ENCODE assay signal across 8 cellular contexts in genomic region chr13:96053003-96053703, GRCh38. TPM values are rescaled to one million over a fixed set of nuclear protein-coding genes. Genes with fewer than 3 reads are reported as not detected.
A peak's percentile ranks its signal among the peaks of the same experiment; 100 is the strongest.
DNase-seq lines count a peak whose midpoint lies in the region; ATAC-seq and TF ChIP-seq lines count a peak whose summit lies in the region.

TSS of gene UGGT2 (minus strand) at chr13:96053401. CDS start at chr13:96053312, 89 bp downstream.

- H3K4me3 Mint-ChIP-seq in naive thymus-derived CD8-positive, alpha-beta T cell, result peak within 1 kb of the TSS in 8 of 10 donors; percentile 43 to 70 (median 64)

- ATAC-seq in GM19035 (IDR thresholded peaks at IDR 0.05; ENCODE audit: unreplicated experiment) (peak; percentile 96), HG03135 (IDR thresholded peaks at IDR 0.05; ENCODE audit: unreplicated experiment) (peak; percentile 96)
- ATAC-seq in naive thymus-derived CD8-positive, alpha-beta T cell, result no peak

- no peaks in the 10 kb centered on the region for H3K36me3 ChIP-seq in uterus

- no peaks in the 10 kb centered on the region for H3K4me1 ChIP-seq in uterus

- H3K4me3 ChIP-seq in foreskin fibroblast (ENCODE audit: low read depth in 1 of 2, low read length in 2 of 2), result peak within 1 kb of the TSS; percentile 90 to 100
- H3K4me3 ChIP-seq in uterus, result peak within 1 kb of the TSS; percentile 65 to 85

- TF ChIP-seq CTCF in foreskin fibroblast (IDR thresholded peaks at IDR 0.05; ENCODE audit: low read depth, low read length) (no peak), uterus (IDR thresholded peaks at IDR 0.05) (peak in 2 of 4 experiments; percentile 18 to 28)

- intact Hi-C loops in uterus (cut with DNase I; ENCODE audit: low total_unique reads), result no loop called here

- peak; percentile 83 to 85 for TF ChIP-seq POLR2A in uterus (IDR thresholded peaks at IDR 0.05)

- peak within 1 kb of the TSS; percentile 82 to 87 for H3K27ac ChIP-seq in uterus

- H3K27me3 ChIP-seq in uterus, result no peaks in the 10 kb centered on the region

- no peaks in the 10 kb centered on the region for H3K9me3 ChIP-seq in uterus

- H3K9me3 Mint-ChIP-seq in naive thymus-derived CD8-positive, alpha-beta T cell, result peaks cover 1 to 49% (median 12%) of the 10 kb centered on the region in 9 donors

- DNase-seq in COR-L47 (lab: John Stamatoyannopoulos, UW), result peak; percentile 93
- peak; percentile 76 for DNase-seq in NCI-H2196 (lab: John Stamatoyannopoulos, UW; ENCODE audit: unreplicated experiment)
- DNase-seq in activated CD4-positive, alpha-beta T cell treated with anti-CD3 and anti-CD28 coated beads, Interleukin-2, amount 50 U/mL, for 1 hour, result peak; percentile 2
- DNase-seq in foreskin fibroblast, result peak; percentile 95 to 99
- peak in 1 of 10 donors; percentile 3 for DNase-seq in naive thymus-derived CD8-positive, alpha-beta T cell
- DNase-seq in uterus, result peak; percentile 93 to 95

- peaks cover 0 to 11% (median 0%) of the 10 kb centered on the region in 3 donors for H3K36me3 Mint-ChIP-seq in naive thymus-derived CD8-positive, alpha-beta T cell

- peaks cover 4 to 12% (median 8%) of the 10 kb centered on the region in 4 donors for H3K4me1 Mint-ChIP-seq in naive thymus-derived CD8-positive, alpha-beta T cell

- no peak within 1 kb of the TSS for H3K27ac Mint-ChIP-seq in naive thymus-derived CD8-positive, alpha-beta T cell

- peaks cover 35 to 66% (median 50%) of the 10 kb centered on the region in 5 donors for H3K27me3 Mint-ChIP-seq in naive thymus-derived CD8-positive, alpha-beta T cell

- POLR2A ChIA-PET in naive thymus-derived CD8-positive, alpha-beta T cell (lab: Charles Lee), result no interaction called here

RNA-seq across cellular contexts. Expression of gene UGGT2, which starts in this region (rescaled TPM):
- total RNA-seq in naive thymus-derived CD8-positive, alpha-beta T cell, result not detected
- not detected for polyA plus RNA-seq in naive thymus-derived CD8-positive, alpha-beta T cell
- 100 to 1,000 TPM in 2 of 4 donors, 10 to 100 TPM in 2; 33.5 to 171 (median 116) TPM for total RNA-seq in uterus

Comparison
In these comparisons a context has a peak if more than half of its experiments do, and no peak if none do; other contexts are left out.
1. RNA of gene UGGT2 (total RNA-seq): 33.5 to 171 TPM in uterus; not detected in naive thymus-derived CD8-positive, alpha-beta T cell; every median in the first group is over 10 times any median in the second.
2. ATAC-seq: peak in GM19035 (single experiment) and HG03135 (single experiment); none in naive thymus-derived CD8-positive, alpha-beta T cell (0 of 2).